14 cellular contexts compared by ENCODE assay signal in the genomic region with DNA sequence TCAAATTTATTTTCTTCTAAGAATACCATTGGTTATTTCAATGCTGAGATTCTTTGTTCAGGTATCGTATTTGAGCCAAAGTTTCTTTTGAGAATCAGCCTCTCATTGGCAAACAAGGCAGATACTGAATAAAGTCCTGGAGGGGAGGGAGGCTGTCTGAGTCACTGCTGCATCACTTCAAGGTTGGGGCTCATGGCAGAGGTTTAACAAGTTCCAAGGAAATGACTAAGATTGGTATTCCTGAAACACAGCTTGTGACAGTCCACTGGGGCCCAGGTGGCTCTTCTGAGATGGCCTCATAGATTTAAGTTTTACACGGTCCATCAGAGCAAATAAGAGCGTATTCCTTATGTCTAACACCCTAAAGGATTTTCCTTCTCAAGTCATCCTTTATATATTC.
DNase-seq lines count a peak whose midpoint lies in the region; ATAC-seq and TF ChIP-seq lines count a peak whose summit lies in the region.
"Had no signal": no experiment of that assay in that cellular context is flagged by ENCODE, and none has a peak within 500 bp of the region (broad histone marks: within the 10 kb centered on the region; RNA-seq: fewer than 3 reads in every experiment).

No MANE protein-coding gene starts in this region.

- H3K27ac ChIP-seq in HCT116 (ENCODE audit: low read depth, low read length): no peak overlapping the region
- H3K27ac ChIP-seq: neural progenitor cell, tibial artery had no signal

- no peak overlapping the region for H3K4me3 Mint-ChIP-seq in activated CD4-positive, alpha-beta memory T cell treated with anti-CD3 and anti-CD28 coated beads for 36 hours
- H3K4me3 Mint-ChIP-seq: central memory CD8-positive, alpha-beta T cell; neural progenitor cell had no signal

- peak overlapping the region; percentile 40 for H3K4me2 ChIP-seq in HCT116 (ENCODE audit: low read length)
- H3K4me2 ChIP-seq: neural progenitor cell had no signal

- no peak overlapping the region for H3K9ac ChIP-seq in HCT116 (ENCODE audit: low read length)
- H3K9ac ChIP-seq: neural progenitor cell had no signal

- no peaks in the 10 kb centered on the region for H3K36me3 ChIP-seq in HCT116 (ENCODE audit: control insufficient read depth in 1 of 2, insufficient read depth in 2 of 2, low read length in 2 of 2)
- H3K36me3 ChIP-seq: neural progenitor cell, tibial artery had no signal

- H4K20me1 ChIP-seq in HCT116 (ENCODE audit: insufficient read depth): no peaks in the 10 kb centered on the region

- H3K79me2 ChIP-seq in HCT116 (ENCODE audit: insufficient read depth, low read length): no peaks in the 10 kb centered on the region

- POLR2A ChIA-PET in HCT116 (lab: Charles Lee): no interaction called here
- POLR2A ChIA-PET in activated CD4-positive, alpha-beta memory T cell treated with anti-CD3 and anti-CD28 coated beads for 36 hours (lab: Charles Lee): no interaction called here

- peaks cover 0 to 8% of the 10 kb centered on the region in 2 experiments; a peak in 1 of 4 replicates for H3K4me1 ChIP-seq in HCT116 (ENCODE audit: control insufficient read depth in 1 of 2, insufficient read depth in 2 of 2, low read length in 2 of 2)
- H3K4me1 ChIP-seq: neural progenitor cell, tibial artery had no signal

- ATAC-seq in HCT116 (peak; percentile 58; the same call in 1 of the 2 replicates), SK-N-SH treated with all-trans-retinoic acid at 6 μM for 48 hours (peak; percentile 95)
- ATAC-seq: left cardiac atrium had no signal

- no TSS peak for BruUV-seq in HCT116 (replicated peaks; lab: Mats Ljungman, UMichigan)

- RAD21 ChIA-PET in HCT116 (lab: Charles Lee; ENCODE audit: low non-redundant PET in 1 of 2, low total read pairs in 2 of 2, uncharacterized antibody in 2 of 2, unreplicated experiment in 2 of 2): no interaction called here

- intact Hi-C loops in HCT116 (cut with micrococcal nuclease): no loop called here
- intact Hi-C loops in activated CD4-positive, alpha-beta memory T cell treated with anti-CD3 and anti-CD28 coated beads for 36 hours (cut with micrococcal nuclease): no loop called here

- H2AFZ ChIP-seq in HCT116 (ENCODE audit: low read depth, low read length, poor library complexity, severe bottlenecking): no peak overlapping the region
- H2AFZ ChIP-seq: neural progenitor cell had no signal

- no peaks in the 10 kb centered on the region for H3K9me3 Mint-ChIP-seq in activated CD4-positive, alpha-beta memory T cell treated with anti-CD3 and anti-CD28 coated beads for 36 hours
- H3K9me3 Mint-ChIP-seq: neural progenitor cell had no signal

- H3K4me1 Mint-ChIP-seq in activated CD4-positive, alpha-beta memory T cell treated with anti-CD3 and anti-CD28 coated beads for 36 hours (ENCODE audit: low read depth): no peaks in the 10 kb centered on the region
- H3K4me1 Mint-ChIP-seq: central memory CD8-positive, alpha-beta T cell; neural progenitor cell had no signal

- peak; percentile 15 for DNase-seq in HCT116 (ENCODE audit: low read depth, low spot score)
- DNase-seq in fibroblast of the aortic adventitia (ENCODE audit: low read depth): peak; percentile 54
- DNase-seq in stromal cell of bone marrow (ENCODE audit: low read depth): peak; percentile 48
- no peak for DNase-seq in NCI-H187 treated with DMSO at 0.1 percent for 48 hours (lab: John Stamatoyannopoulos, UW)
- DNase-seq in NCI-H2196 treated with DMSO at 0.1 percent for 48 hours (lab: John Stamatoyannopoulos, UW; ENCODE audit: unreplicated experiment): no peak
- DNase-seq in GF-D8 (lab: John Stamatoyannopoulos, UW): no peak
- no peak for DNase-seq in activated CD4-positive, alpha-beta memory T cell treated with anti-CD3 and anti-CD28 coated beads for 36 hours
- DNase-seq: activated CD4-positive, alpha-beta T cell treated with anti-CD3 and anti-CD28 coated beads for 48 hours; left cardiac atrium; NCI-H526 treated with DMSO at 0.1 percent for 48 hours; tibial artery had no signal

- H3K36me3 Mint-ChIP-seq in activated CD4-positive, alpha-beta memory T cell treated with anti-CD3 and anti-CD28 coated beads for 36 hours: no peaks in the 10 kb centered on the region
- H3K36me3 Mint-ChIP-seq: neural progenitor cell had no signal

- CTCF ChIA-PET in HCT116 (lab: Charles Lee): no interaction called here
- CTCF ChIA-PET in activated CD4-positive, alpha-beta memory T cell treated with anti-CD3 and anti-CD28 coated beads for 36 hours (lab: Charles Lee): no interaction called here

- TF ChIP-seq CTCF in HCT116 (IDR thresholded peaks at IDR 0.05 in 2 of 3, conservative IDR thresholded peaks at IDR 0.05 in 1 of 3; ENCODE audit: borderline replicate concordance in 1 of 3, insufficient read depth in 1 of 3, low read depth in 2 of 3, low read length in 2 of 3): no peak
- no peak for TF ChIP-seq CTCF in fibroblast of the aortic adventitia (IDR thresholded peaks at IDR 0.05; ENCODE audit: insufficient read depth, low read length)

- no peaks in the 10 kb centered on the region for H3K27me3 ChIP-seq in HCT116 (ENCODE audit: insufficient read depth, low read length)
- H3K27me3 ChIP-seq: neural progenitor cell, tibial artery had no signal

- H3K9me2 ChIP-seq in HCT116 (ENCODE audit: insufficient read depth): no peaks in the 10 kb centered on the region

- TF ChIP-seq POLR2A in HCT116 (IDR thresholded peaks at IDR 0.05; ENCODE audit: borderline replicate concordance, extremely low read depth, insufficient read depth, insufficient read length): no peak

- H3K4me3 ChIP-seq in HCT116 (replicated peaks in 1 of 2; ENCODE audit: low read depth in 1 of 2, low read length in 2 of 2): no peak overlapping the region
- no peak overlapping the region for H3K4me3 ChIP-seq in fibroblast of the aortic adventitia (ENCODE audit: low read depth, low read length)
- H3K4me3 ChIP-seq: neural progenitor cell, tibial artery had no signal

- no peak for TF ChIP-seq RAD21 in HCT116 (IDR thresholded peaks at IDR 0.05; ENCODE audit: low read depth)

- H3K27ac Mint-ChIP-seq in activated CD4-positive, alpha-beta memory T cell treated with anti-CD3 and anti-CD28 coated beads for 36 hours: no peak overlapping the region
- H3K27ac Mint-ChIP-seq: neural progenitor cell had no signal

- H3K27me3 Mint-ChIP-seq in activated CD4-positive, alpha-beta memory T cell treated with anti-CD3 and anti-CD28 coated beads for 36 hours: no peaks in the 10 kb centered on the region
- H3K27me3 Mint-ChIP-seq: central memory CD8-positive, alpha-beta T cell had no signal

- no peaks in the 10 kb centered on the region; a peak in 1 of 4 replicates for H3K9me3 ChIP-seq in HCT116 (ENCODE audit: control insufficient read depth in 1 of 2, insufficient read depth in 1 of 2, low read depth in 1 of 2, low read length in 2 of 2)
- H3K9me3 ChIP-seq: tibial artery had no signal

TF ChIP-seq in HCT116, 20 proteins besides CTCF, POLR2A, EP300 and RAD21:
- TF ChIP-seq EZH2 (IDR thresholded peaks at IDR 0.05) (no peak), YY1 (IDR thresholded peaks at IDR 0.05; ENCODE audit: extremely low read depth, insufficient replicate concordance, low read depth, low read length) (no peak), CEBPB (IDR thresholded peaks at IDR 0.05; ENCODE audit: low read depth) (no peak), JUND (IDR thresholded peaks at IDR 0.05) (0 out of 2 replicates have a peak, but pooled peaks have one; percentile 12), EZH2phosphoT487 (IDR thresholded peaks at IDR 0.05; ENCODE audit: borderline replicate concordance) (no peak), SIN3A (IDR thresholded peaks at IDR 0.05; ENCODE audit: low read depth) (no peak), TCF7L2 (IDR thresholded peaks at IDR 0.05; ENCODE audit: borderline replicate concordance, extremely low read depth, insufficient read depth, insufficient read length) (no peak), FOSL1 (IDR thresholded peaks at IDR 0.05; ENCODE audit: low read depth) (peak; percentile 34; the same call in 1 of the 2 replicates)
- TF ChIP-seq, protein P1, sequence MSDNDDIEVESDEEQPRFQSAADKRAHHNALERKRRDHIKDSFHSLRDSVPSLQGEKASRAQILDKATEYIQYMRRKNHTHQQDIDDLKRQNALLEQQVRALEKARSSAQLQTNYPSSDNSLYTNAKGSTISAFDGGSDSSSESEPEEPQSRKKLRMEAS (IDR thresholded peaks at IDR 0.05): no peak
- TF ChIP-seq, protein P2, sequence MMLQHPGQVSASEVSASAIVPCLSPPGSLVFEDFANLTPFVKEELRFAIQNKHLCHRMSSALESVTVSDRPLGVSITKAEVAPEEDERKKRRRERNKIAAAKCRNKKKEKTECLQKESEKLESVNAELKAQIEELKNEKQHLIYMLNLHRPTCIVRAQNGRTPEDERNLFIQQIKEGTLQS (IDR thresholded peaks at IDR 0.05): no peak
TF ChIP-seq in HCT116: peak in this region for 2.

TF ChIP-seq in SK-N-SH treated with all-trans-retinoic acid at 6 μM for 48 hours, 23 proteins besides CTCF, POLR2A, EP300 and RAD21 (continues in another document):
- no peak for TF ChIP-seq ZNF70 (CRISPR knock-in tag; IDR thresholded peaks at IDR 0.05)
- no peak for TF ChIP-seq ZNF565 (CRISPR knock-in tag; conservative IDR thresholded peaks at IDR 0.05; ENCODE audit: low read depth)
- TF ChIP-seq, protein P3, sequence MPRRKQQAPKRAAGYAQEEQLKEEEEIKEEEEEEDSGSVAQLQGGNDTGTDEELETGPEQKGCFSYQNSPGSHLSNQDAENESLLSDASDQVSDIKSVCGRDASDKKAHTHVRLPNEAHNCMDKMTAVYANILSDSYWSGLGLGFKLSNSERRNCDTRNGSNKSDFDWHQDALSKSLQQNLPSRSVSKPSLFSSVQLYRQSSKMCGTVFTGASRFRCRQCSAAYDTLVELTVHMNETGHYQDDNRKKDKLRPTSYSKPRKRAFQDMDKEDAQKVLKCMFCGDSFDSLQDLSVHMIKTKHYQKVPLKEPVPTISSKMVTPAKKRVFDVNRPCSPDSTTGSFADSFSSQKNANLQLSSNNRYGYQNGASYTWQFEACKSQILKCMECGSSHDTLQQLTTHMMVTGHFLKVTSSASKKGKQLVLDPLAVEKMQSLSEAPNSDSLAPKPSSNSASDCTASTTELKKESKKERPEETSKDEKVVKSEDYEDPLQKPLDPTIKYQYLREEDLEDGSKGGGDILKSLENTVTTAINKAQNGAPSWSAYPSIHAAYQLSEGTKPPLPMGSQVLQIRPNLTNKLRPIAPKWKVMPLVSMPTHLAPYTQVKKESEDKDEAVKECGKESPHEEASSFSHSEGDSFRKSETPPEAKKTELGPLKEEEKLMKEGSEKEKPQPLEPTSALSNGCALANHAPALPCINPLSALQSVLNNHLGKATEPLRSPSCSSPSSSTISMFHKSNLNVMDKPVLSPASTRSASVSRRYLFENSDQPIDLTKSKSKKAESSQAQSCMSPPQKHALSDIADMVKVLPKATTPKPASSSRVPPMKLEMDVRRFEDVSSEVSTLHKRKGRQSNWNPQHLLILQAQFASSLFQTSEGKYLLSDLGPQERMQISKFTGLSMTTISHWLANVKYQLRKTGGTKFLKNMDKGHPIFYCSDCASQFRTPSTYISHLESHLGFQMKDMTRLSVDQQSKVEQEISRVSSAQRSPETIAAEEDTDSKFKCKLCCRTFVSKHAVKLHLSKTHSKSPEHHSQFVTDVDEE (CRISPR knock-in tag; IDR thresholded peaks at IDR 0.05): no peak
- no peak for TF ChIP-seq ARNTL (CRISPR knock-in tag; IDR thresholded peaks at IDR 0.05; ENCODE audit: borderline replicate concordance, low read depth)
- no peak for TF ChIP-seq OSR1 (CRISPR knock-in tag; IDR thresholded peaks at IDR 0.05)
- no peak for TF ChIP-seq CSDC2 (CRISPR knock-in tag; IDR thresholded peaks at IDR 0.05)
- no peak for TF ChIP-seq ZFP3 (CRISPR knock-in tag; IDR thresholded peaks at IDR 0.05)

Comparison
In these comparisons a context has a peak if more than half of its experiments do, and no peak if none do; other contexts are left out.
1. DNase-seq: peak in HCT116 (single experiment), fibroblast of the aortic adventitia (single experiment) and stromal cell of bone marrow (single experiment); none in NCI-H187 treated with DMSO at 0.1 percent for 48 hours (single experiment), NCI-H2196 treated with DMSO at 0.1 percent for 48 hours (single experiment), GF-D8 (single experiment) and activated CD4-positive, alpha-beta memory T cell treated with anti-CD3 and anti-CD28 coated beads for 36 hours (single experiment).